ENCODE assay signal across 34 cellular contexts in the genomic region with DNA sequence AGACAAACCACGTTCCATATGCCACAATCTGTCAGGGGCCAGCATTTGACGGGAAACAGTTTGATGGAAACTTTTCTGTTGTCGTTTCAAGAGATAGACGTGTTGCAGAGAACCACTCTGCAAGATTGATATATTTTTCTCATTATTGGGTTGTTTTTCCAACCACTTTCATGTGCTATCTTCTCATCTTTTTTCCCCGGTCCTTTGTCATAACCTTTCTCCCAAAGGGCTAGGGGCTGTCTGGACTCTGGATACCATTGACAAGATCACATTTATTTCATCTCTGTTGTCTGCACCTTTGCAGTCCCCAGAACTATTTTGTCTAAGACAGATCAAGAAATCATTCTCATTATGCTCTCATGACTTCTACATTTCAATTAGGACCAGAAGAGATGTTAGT.
"Had no signal": no experiment of that assay in that cellular context is flagged by ENCODE, and none has a peak within 500 bp of the region (broad histone marks: within the 10 kb centered on the region; RNA-seq: fewer than 3 reads in every experiment).

No MANE protein-coding gene starts in this region.

- H3K4me2 ChIP-seq: KMS-11 had no signal

- H3K9me3 ChIP-seq: MG63 had no signal

- H3K27ac ChIP-seq: KMS-11 had no signal

- DNase-seq: Karpas-422, Kasumi-1, MG63, MM.1S, NCI-H1048, NCI-H1092, NCI-H1092 treated with DMSO at 0.1 percent for 48 hours, NCI-H1105, NCI-H1105 treated with DMSO at 0.1 percent for 48 hours, NCI-H1417, NCI-H1417 treated with DMSO at 0.1 percent for 48 hours, NCI-H1436, NCI-H1436 treated with DMSO at 0.1 percent for 48 hours, NCI-H146, NCI-H1694, NCI-H1694 treated with DMSO at 0.1 percent for 48 hours, NCI-H187, NCI-H187 treated with DMSO at 0.1 percent for 48 hours, NCI-H1930, NCI-H2029, NCI-H2029 treated with DMSO at 0.1 percent for 48 hours, NCI-H2081, NCI-H2081 treated with DMSO at 0.1 percent for 48 hours, NCI-H2107, NCI-H2171, NCI-H2171 treated with DMSO at 0.1 percent for 48 hours, NCI-H2227 treated with DMSO at 0.1 percent for 48 hours, NCI-H226, NCI-H345, NCI-H446, NCI-H446 treated with DMSO at 0.1 percent for 48 hours, NCI-H510A, NCI-H510A treated with DMSO at 0.1 percent for 48 hours had no signal

- H3K27me3 ChIP-seq: MG63 had no signal

- H3K4me3 ChIP-seq: MG63 had no signal

- H3K9ac ChIP-seq: KMS-11 had no signal

- H3K36me3 ChIP-seq: MG63 had no signal
